In genomic region chr15:23690015-23690414, GRCh38 we compare ENCODE assay signal across 11 cellular contexts. TPM values are rescaled to one million over a fixed set of nuclear protein-coding genes. Genes with fewer than 3 reads are reported as not detected.
"Had no signal": no experiment of that assay in that cellular context is flagged by ENCODE, and none has a peak within 500 bp of the region (broad histone marks: within the 10 kb centered on the region; RNA-seq: fewer than 3 reads in every experiment).

No MANE protein-coding gene starts in this region.

- H3K36me3 ChIP-seq: SJSA1, stomach, thyroid gland had no signal

- H3K4me1 ChIP-seq: SJSA1, thyroid gland had no signal

- H3K27me3 ChIP-seq: SJSA1, thyroid gland had no signal

- H3K27ac ChIP-seq: SJSA1, thyroid gland had no signal

- ATAC-seq: activated T-cell treated with anti-CD3 and anti-CD28 coated beads, Interleukin-2, amount 50 U/mL, for 4 hours; left colon had no signal

- DNase-seq: activated CD4-positive, alpha-beta T cell treated with anti-CD3 and anti-CD28 coated beads for 1 hour; activated CD4-positive, alpha-beta T cell treated with anti-CD3 and anti-CD28 coated beads, Interleukin-2, amount 50 U/mL, for 48 hours; activated effector memory CD4-positive, alpha-beta T cell treated with anti-CD3 and anti-CD28 coated beads, Interleukin-2, amount 50 U/mL, for 16 hours; activated T-cell treated with anti-CD3 and anti-CD28 coated beads, Interleukin-2, amount 50 U/mL, for 4 hours; stimulated activated CD4-positive, alpha-beta T cell treated with anti-CD3 and anti-CD28 coated beads, Interleukin-4, amount 100 ng/mL, for 4 hours; T-helper 9 cell had no signal

- H3K9me3 ChIP-seq: SJSA1, stomach, thyroid gland had no signal

- H3K4me3 ChIP-seq: SJSA1, stomach, thyroid gland had no signal

RNA-seq across cellular contexts. Expression of gene MAGEL2, which starts 42.3 kb away (rescaled TPM):
- total RNA-seq: activated T-cell treated with anti-CD3 and anti-CD28 coated beads, Interleukin-2, amount 50 U/mL, for 4 hours; bronchial epithelial cell; SJSA1 had no signal
